22 cellular contexts compared by ENCODE assay signal in genomic region chr21:46448108-46448507, GRCh38. TPM values are rescaled to one million over a fixed set of nuclear protein-coding genes. Genes with fewer than 3 reads are reported as not detected.
DNase-seq lines count a peak whose midpoint lies in the region; ATAC-seq and TF ChIP-seq lines count a peak whose summit lies in the region.
"Had no signal": no experiment of that assay in that cellular context is flagged by ENCODE, and none has a peak within 500 bp of the region (broad histone marks: within the 10 kb centered on the region; RNA-seq: fewer than 3 reads in every experiment).

No MANE protein-coding gene starts in this region.

- peak overlapping the region; percentile 4 to 73 (median 65) for H3K27ac ChIP-seq in transverse colon
- no peak overlapping the region for H3K27ac ChIP-seq in spleen
- H3K27ac ChIP-seq in left ventricle myocardium inferior (replicated peaks): no peak overlapping the region
- H3K27ac ChIP-seq: A549, SJCRH30 had no signal

- H3K36me3 Mint-ChIP-seq in Calu3 (ENCODE audit: insufficient read depth, unreplicated experiment) (peaks cover 7% of the 10 kb centered on the region), glutamatergic neuron (ENCODE audit: unreplicated experiment) (peaks cover 25% of the 10 kb centered on the region)

- no peak for TF ChIP-seq EP300 in transverse colon (IDR thresholded peaks at IDR 0.05; ENCODE audit: low read depth)

- TF ChIP-seq CTCF in Calu3 (IDR thresholded peaks at IDR 0.05; ENCODE audit: unreplicated experiment) (no peak), glutamatergic neuron (IDR thresholded peaks at IDR 0.05; ENCODE audit: partially characterized antibody, unreplicated experiment) (no peak), mucosa of descending colon (IDR thresholded peaks at IDR 0.05) (no peak), transverse colon (IDR thresholded peaks at IDR 0.05) (no peak), spleen (IDR thresholded peaks at IDR 0.05 in 8 of 11, conservative IDR thresholded peaks at IDR 0.05 in 3 of 11) (no peak), left ventricle myocardium inferior (IDR thresholded peaks at IDR 0.05; ENCODE audit: borderline replicate concordance) (no peak)

- peaks cover 18% of the 10 kb centered on the region for H3K4me1 ChIP-seq in mucosa of descending colon (ENCODE audit: low read depth)
- peaks cover 0 to 23% (median 10%) of the 10 kb centered on the region in 4 donors for H3K4me1 ChIP-seq in transverse colon
- H3K4me1 ChIP-seq in spleen: peaks cover 0 to 15% (median 0%) of the 10 kb centered on the region in 6 donors
- H3K4me1 ChIP-seq in left ventricle myocardium inferior: peaks cover 23% of the 10 kb centered on the region
- H3K4me1 ChIP-seq: SJCRH30 had no signal

- DNase-seq in Calu3 (no peak), glutamatergic neuron (no peak), mucosa of descending colon (peak in 1 of 3 donors; percentile 37), transverse colon (peak; percentile 44), spleen (no peak), left ventricle myocardium inferior (no peak)
- DNase-seq: EL, GF-D8, GOT3, Kasumi-1, NCI-H1694, NCI-H2081, NCI-H2171, NCI-H345, NCI-H524, NCI-H774, SJCRH30 had no signal

- H3K4me3 Mint-ChIP-seq in Calu3 (ENCODE audit: low read depth, unreplicated experiment) (peak overlapping the region; percentile 2), glutamatergic neuron (ENCODE audit: unreplicated experiment) (no peak overlapping the region)
- H3K4me3 Mint-ChIP-seq: B cell, CD14-positive monocyte had no signal

- BruUV-seq in Calu3 (replicated peaks; lab: Mats Ljungman, UMichigan): no TSS peak

- CTCF ChIA-PET in Calu3 (lab: Charles Lee): interaction anchor here (0.6 kb wide), 1 partner anchor 474 kb away, joined by 4 read pairs; no protein-coding TSS in a partner anchor

- intact Hi-C loops in Calu3 (cut with micrococcal nuclease; ENCODE audit: unreplicated experiment) (no loop called here), mucosa of descending colon (cut with DNase I, micrococcal nuclease) (no loop called here), transverse colon (cut with DNase I; ENCODE audit: low total_unique reads) (no loop called here), spleen (cut with DNase I; ENCODE audit: low total_unique reads) (no loop called here), left ventricle myocardium inferior (cut with micrococcal nuclease) (no loop called here)

- in situ Hi-C loops in transverse colon (cut with MboI; ENCODE audit: low pct_ligation_motif_present in 1 of 4, low pct_unique_long_range_greater_than_20kb in 1 of 4, low sequenced_read_pairs in 3 of 4): no loop called here

- H3K27me3 ChIP-seq in transverse colon: no peaks in the 10 kb centered on the region
- H3K27me3 ChIP-seq in spleen (replicated peaks in 1 of 7): no peaks in the 10 kb centered on the region
- H3K27me3 ChIP-seq in left ventricle myocardium inferior (ENCODE audit: low read depth): no peaks in the 10 kb centered on the region
- H3K27me3 ChIP-seq: SJCRH30 had no signal

- H3K27me3 Mint-ChIP-seq in Calu3 (ENCODE audit: unreplicated experiment) (no peaks in the 10 kb centered on the region), glutamatergic neuron (ENCODE audit: unreplicated experiment) (peaks cover 9% of the 10 kb centered on the region)
- H3K27me3 Mint-ChIP-seq: B cell had no signal

- ATAC-seq in mucosa of descending colon (peak; percentile 86), HG03135 (IDR thresholded peaks at IDR 0.05; ENCODE audit: unreplicated experiment) (no peak)
- ATAC-seq: A549, HCT116 had no signal

- H3K36me3 ChIP-seq in mucosa of descending colon (ENCODE audit: low read depth) (no peaks in the 10 kb centered on the region), transverse colon (peaks cover 0 to 5% (median 0%) of the 10 kb centered on the region in 4 donors), spleen (peaks cover 0 to 52% (median 4%) of the 10 kb centered on the region in 6 donors), left ventricle myocardium inferior (peaks cover 21% of the 10 kb centered on the region)

- peak overlapping the region; percentile 4 for H3K27ac Mint-ChIP-seq in Calu3 (ENCODE audit: unreplicated experiment)
- peak overlapping the region; percentile 49 for H3K27ac Mint-ChIP-seq in glutamatergic neuron (ENCODE audit: unreplicated experiment)
- H3K27ac Mint-ChIP-seq: B cell, CD14-positive monocyte had no signal

- WGBS in transverse colon (ENCODE audit: low coverage in 1 of 2), 2 donors: 77% methylated on average over 5 of the region's 5 CpGs; no CpG with 5 or more reads in 1 of the 2 donors
- 95 to 99% (median 95%) methylated on average over 3 to 5 of the region's 5 CpGs for WGBS in spleen, 5 donors

- H3K4me3 ChIP-seq in mucosa of descending colon: no peak overlapping the region
- H3K4me3 ChIP-seq in transverse colon: no peak overlapping the region
- H3K4me3 ChIP-seq in spleen: no peak overlapping the region
- H3K4me3 ChIP-seq in left ventricle myocardium inferior: no peak overlapping the region
- H3K4me3 ChIP-seq: A549, SJCRH30 had no signal

- peaks cover 9% of the 10 kb centered on the region for H3K9me3 ChIP-seq in mucosa of descending colon
- H3K9me3 ChIP-seq in transverse colon: peaks cover 0 to 4% of the 10 kb centered on the region in 2 donors
- peaks cover 0 to 27% (median 18%) of the 10 kb centered on the region in 8 donors for H3K9me3 ChIP-seq in spleen
- peaks cover 15% of the 10 kb centered on the region for H3K9me3 ChIP-seq in left ventricle myocardium inferior (replicated peaks)
- H3K9me3 ChIP-seq: A549 had no signal

- TF ChIP-seq POLR2A in transverse colon (IDR thresholded peaks at IDR 0.05): no peak
- TF ChIP-seq POLR2A in spleen (IDR thresholded peaks at IDR 0.05): no peak

- H3K9me3 Mint-ChIP-seq in Calu3 (ENCODE audit: low read depth, unreplicated experiment) (no peaks in the 10 kb centered on the region), glutamatergic neuron (ENCODE audit: unreplicated experiment) (peaks cover 12% of the 10 kb centered on the region)

- H3K4me1 Mint-ChIP-seq in Calu3 (ENCODE audit: low read depth, unreplicated experiment): peaks cover 11% of the 10 kb centered on the region
- no peaks in the 10 kb centered on the region for H3K4me1 Mint-ChIP-seq in glutamatergic neuron (ENCODE audit: low read depth, unreplicated experiment)
- H3K4me1 Mint-ChIP-seq: B cell, CD14-positive monocyte had no signal

RNA-seq across cellular contexts. Expression of gene DIP2A, which starts 10.6 kb away (rescaled TPM):
- total RNA-seq in Calu3 (2022) (27.8 and 29.3 TPM in 2 replicates), glutamatergic neuron (ENCODE audit: unreplicated experiment) (55.4 TPM), mucosa of descending colon (10 to 100 TPM; 43.8 to 56.7 (median 49.3) TPM), transverse colon (100 to 1,000 TPM in 2 of 4 donors, 10 to 100 TPM in 2; 68.8 to 121 (median 92.9) TPM), spleen (10 to 100 TPM; 50.1 to 96.7 (median 68.6) TPM), left ventricle myocardium inferior (25.9 TPM)
- polyA plus RNA-seq in spleen: 10 to 100 TPM; 14.7 to 22.2 (median 22.1) TPM

Comparison
In these comparisons a context has a peak if more than half of its experiments do, and no peak if none do; other contexts are left out.
1. H3K27ac ChIP-seq: peak in transverse colon (4 of 4); none in spleen (0 of 8) and left ventricle myocardium inferior (single experiment).